Comparison of ENCODE assay signal across 1 cellular context in genomic region chr14:55123101-55123500, GRCh38.
TF ChIP-seq lines count a peak whose summit lies in the region.

No MANE protein-coding gene starts in this region.

TF ChIP-seq in HepG2, 621 proteins besides CTCF, POLR2A, EP300 and RAD21 (continued from another document):
- TF ChIP-seq, protein P1, sequence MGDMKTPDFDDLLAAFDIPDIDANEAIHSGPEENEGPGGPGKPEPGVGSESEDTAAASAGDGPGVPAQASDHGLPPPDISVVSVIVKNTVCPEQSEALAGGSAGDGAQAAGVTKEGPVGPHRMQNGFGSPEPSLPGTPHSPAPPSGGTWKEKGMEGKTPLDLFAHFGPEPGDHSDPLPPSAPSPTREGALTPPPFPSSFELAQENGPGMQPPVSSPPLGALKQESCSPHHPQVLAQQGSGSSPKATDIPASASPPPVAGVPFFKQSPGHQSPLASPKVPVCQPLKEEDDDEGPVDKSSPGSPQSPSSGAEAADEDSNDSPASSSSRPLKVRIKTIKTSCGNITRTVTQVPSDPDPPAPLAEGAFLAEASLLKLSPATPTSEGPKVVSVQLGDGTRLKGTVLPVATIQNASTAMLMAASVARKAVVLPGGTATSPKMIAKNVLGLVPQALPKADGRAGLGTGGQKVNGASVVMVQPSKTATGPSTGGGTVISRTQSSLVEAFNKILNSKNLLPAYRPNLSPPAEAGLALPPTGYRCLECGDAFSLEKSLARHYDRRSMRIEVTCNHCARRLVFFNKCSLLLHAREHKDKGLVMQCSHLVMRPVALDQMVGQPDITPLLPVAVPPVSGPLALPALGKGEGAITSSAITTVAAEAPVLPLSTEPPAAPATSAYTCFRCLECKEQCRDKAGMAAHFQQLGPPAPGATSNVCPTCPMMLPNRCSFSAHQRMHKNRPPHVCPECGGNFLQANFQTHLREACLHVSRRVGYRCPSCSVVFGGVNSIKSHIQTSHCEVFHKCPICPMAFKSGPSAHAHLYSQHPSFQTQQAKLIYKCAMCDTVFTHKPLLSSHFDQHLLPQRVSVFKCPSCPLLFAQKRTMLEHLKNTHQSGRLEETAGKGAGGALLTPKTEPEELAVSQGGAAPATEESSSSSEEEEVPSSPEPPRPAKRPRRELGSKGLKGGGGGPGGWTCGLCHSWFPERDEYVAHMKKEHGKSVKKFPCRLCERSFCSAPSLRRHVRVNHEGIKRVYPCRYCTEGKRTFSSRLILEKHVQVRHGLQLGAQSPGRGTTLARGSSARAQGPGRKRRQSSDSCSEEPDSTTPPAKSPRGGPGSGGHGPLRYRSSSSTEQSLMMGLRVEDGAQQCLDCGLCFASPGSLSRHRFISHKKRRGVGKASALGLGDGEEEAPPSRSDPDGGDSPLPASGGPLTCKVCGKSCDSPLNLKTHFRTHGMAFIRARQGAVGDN (CRISPR knock-in tag; IDR thresholded peaks at IDR 0.05) = peak; percentile 29; the same call in 1 of the 2 replicates
- TF ChIP-seq SIN3B (IDR thresholded peaks at IDR 0.05; ENCODE audit: low read length) (no peak), RFX1 (IDR thresholded peaks at IDR 0.05) (peak; percentile 56), PAXIP1 (CRISPR knock-in tag; conservative IDR thresholded peaks at IDR 0.05) (no peak), CEBPG (CRISPR knock-in tag; IDR thresholded peaks at IDR 0.05) (no peak)
- TF ChIP-seq, protein P2, sequence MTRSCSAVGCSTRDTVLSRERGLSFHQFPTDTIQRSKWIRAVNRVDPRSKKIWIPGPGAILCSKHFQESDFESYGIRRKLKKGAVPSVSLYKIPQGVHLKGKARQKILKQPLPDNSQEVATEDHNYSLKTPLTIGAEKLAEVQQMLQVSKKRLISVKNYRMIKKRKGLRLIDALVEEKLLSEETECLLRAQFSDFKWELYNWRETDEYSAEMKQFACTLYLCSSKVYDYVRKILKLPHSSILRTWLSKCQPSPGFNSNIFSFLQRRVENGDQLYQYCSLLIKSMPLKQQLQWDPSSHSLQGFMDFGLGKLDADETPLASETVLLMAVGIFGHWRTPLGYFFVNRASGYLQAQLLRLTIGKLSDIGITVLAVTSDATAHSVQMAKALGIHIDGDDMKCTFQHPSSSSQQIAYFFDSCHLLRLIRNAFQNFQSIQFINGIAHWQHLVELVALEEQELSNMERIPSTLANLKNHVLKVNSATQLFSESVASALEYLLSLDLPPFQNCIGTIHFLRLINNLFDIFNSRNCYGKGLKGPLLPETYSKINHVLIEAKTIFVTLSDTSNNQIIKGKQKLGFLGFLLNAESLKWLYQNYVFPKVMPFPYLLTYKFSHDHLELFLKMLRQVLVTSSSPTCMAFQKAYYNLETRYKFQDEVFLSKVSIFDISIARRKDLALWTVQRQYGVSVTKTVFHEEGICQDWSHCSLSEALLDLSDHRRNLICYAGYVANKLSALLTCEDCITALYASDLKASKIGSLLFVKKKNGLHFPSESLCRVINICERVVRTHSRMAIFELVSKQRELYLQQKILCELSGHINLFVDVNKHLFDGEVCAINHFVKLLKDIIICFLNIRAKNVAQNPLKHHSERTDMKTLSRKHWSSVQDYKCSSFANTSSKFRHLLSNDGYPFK (CRISPR knock-in tag; IDR thresholded peaks at IDR 0.05; ENCODE audit: borderline replicate concordance) = 0 out of 2 replicates have a peak, but pooled peaks have one; percentile 18
